8 cellular contexts compared by ENCODE assay signal in the genomic region with DNA sequence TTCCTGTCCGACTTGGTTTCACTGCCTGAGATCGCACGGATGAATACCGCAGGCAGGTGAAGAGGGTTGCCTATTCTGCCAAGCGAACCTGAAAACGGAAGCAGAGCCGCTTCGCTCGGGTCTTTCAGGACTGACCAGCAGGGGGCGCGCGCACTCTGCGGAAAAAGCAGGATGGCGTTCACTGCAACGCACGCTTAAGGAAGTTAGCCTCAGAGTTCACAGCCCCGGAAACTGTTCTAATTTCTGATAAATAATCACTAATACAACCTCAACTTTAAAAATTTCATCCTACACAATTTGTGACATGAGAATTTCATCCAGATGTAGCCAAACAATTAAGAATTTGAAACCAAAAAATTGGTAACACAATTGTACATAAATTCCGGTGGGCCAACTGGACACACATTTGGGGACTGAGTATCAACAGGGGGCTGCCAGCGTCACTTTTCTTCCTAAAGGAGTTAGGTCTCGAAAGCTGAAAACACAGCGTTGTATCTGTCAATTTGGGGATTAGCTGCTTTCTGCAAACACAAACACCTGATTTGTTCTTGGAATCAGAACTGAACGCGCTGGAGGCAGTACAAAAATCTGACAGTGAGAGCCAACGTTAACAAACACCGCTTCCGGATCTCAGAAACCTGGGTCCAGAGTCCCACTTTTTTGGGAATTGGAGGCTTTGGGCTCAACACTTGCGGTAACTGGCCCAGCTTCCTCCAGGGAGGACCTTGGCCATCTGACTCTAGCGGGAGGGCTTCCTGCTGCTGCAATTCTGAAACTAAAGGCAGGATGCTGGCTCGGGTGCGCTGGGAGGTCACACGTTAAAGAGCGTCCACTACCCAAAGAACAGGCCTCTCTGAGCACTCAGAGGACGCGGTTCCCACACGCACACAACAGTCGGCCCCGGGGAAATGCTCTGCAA. TPM values are rescaled to one million over a fixed set of nuclear protein-coding genes. Genes with fewer than 3 reads are reported as not detected.
A peak's percentile ranks its signal among the peaks of the same experiment; 100 is the strongest.
DNase-seq lines count a peak whose midpoint lies in the region; ATAC-seq and TF ChIP-seq lines count a peak whose summit lies in the region.

No MANE protein-coding gene starts in this region.

- no peaks in the 10 kb centered on the region for H3K27me3 ChIP-seq in Loucy (ENCODE audit: insufficient read depth, low read length, poor library complexity, severe bottlenecking)
- H3K27me3 ChIP-seq in transverse colon = no peaks in the 10 kb centered on the region

- H3K9ac ChIP-seq in Loucy (ENCODE audit: low read depth, low read length, poor library complexity, severe bottlenecking) = no peak overlapping the region

- H3K4me2 ChIP-seq in Loucy (ENCODE audit: low read depth, low read length, poor library complexity, severe bottlenecking) = peak overlapping the region; percentile 79

- H3K27ac Mint-ChIP-seq in activated naive CD4-positive, alpha-beta T cell treated with anti-CD3 and anti-CD28 coated beads, Interleukin-2, amount 10 ng/mL, durations not matched to agents 7 days and 5 days = peak overlapping the region; percentile 49
- peak overlapping the region; percentile 62 for H3K27ac Mint-ChIP-seq in glutamatergic neuron (ENCODE audit: unreplicated experiment)

- H3K9me3 Mint-ChIP-seq in activated naive CD4-positive, alpha-beta T cell treated with anti-CD3 and anti-CD28 coated beads, Interleukin-2, amount 10 ng/mL, durations not matched to agents 7 days and 5 days = no peaks in the 10 kb centered on the region
- H3K9me3 Mint-ChIP-seq in glutamatergic neuron (ENCODE audit: unreplicated experiment) = peaks cover 10% of the 10 kb centered on the region

- CTCF ChIA-PET in activated naive CD4-positive, alpha-beta T cell treated with anti-CD3 and anti-CD28 coated beads, Interleukin-2, amount 10 ng/mL, durations not matched to agents 7 days and 5 days (lab: Charles Lee) = interaction anchor here (0.8 to 6.0 kb wide), 14 partner anchors 10 to 413 kb away, joined by 3 to 52 read pairs (median 5); partner anchors contain the start of gene FAM50B

- no peaks in the 10 kb centered on the region for H3K79me2 ChIP-seq in Loucy (ENCODE audit: insufficient read depth, low read length)

- H3K4me1 Mint-ChIP-seq in activated naive CD4-positive, alpha-beta T cell treated with anti-CD3 and anti-CD28 coated beads, Interleukin-2, amount 10 ng/mL, durations not matched to agents 7 days and 5 days = peaks cover 13% of the 10 kb centered on the region
- peaks cover 24% of the 10 kb centered on the region for H3K4me1 Mint-ChIP-seq in glutamatergic neuron (ENCODE audit: low read depth, unreplicated experiment)

- no peaks in the 10 kb centered on the region for H3K9me3 ChIP-seq in Loucy (ENCODE audit: insufficient read depth, low read depth, low read length)
- no peaks in the 10 kb centered on the region for H3K9me3 ChIP-seq in transverse colon

- H3K4me1 ChIP-seq in Loucy (ENCODE audit: insufficient read depth, low read length, poor library complexity, severe bottlenecking) (peaks cover 38% of the 10 kb centered on the region), transverse colon (peaks cover 16 to 49% (median 37%) of the 10 kb centered on the region in 4 donors)

- H3K27me3 Mint-ChIP-seq in activated naive CD4-positive, alpha-beta T cell treated with anti-CD3 and anti-CD28 coated beads, Interleukin-2, amount 10 ng/mL, durations not matched to agents 7 days and 5 days = peaks cover 53% of the 10 kb centered on the region
- H3K27me3 Mint-ChIP-seq in glutamatergic neuron (ENCODE audit: unreplicated experiment) = peaks cover 5% of the 10 kb centered on the region

- H3K36me3 ChIP-seq in Loucy (ENCODE audit: insufficient read depth, low read length) = no peaks in the 10 kb centered on the region
- H3K36me3 ChIP-seq in transverse colon = no peaks in the 10 kb centered on the region

- H2AFZ ChIP-seq in Loucy (ENCODE audit: low read length) = peak overlapping the region; percentile 98

- intact Hi-C loops in transverse colon (cut with DNase I; ENCODE audit: low total_unique reads) = no loop called here

- H3F3A ChIP-seq in Loucy (ENCODE audit: low read depth) = no peaks in the 10 kb centered on the region

- no peak for TF ChIP-seq POLR2A in transverse colon (IDR thresholded peaks at IDR 0.05)

- peak; percentile 92 for TF ChIP-seq CTCF in Loucy (conservative IDR thresholded peaks at IDR 0.05; ENCODE audit: low read length)
- TF ChIP-seq CTCF in glutamatergic neuron (IDR thresholded peaks at IDR 0.05; ENCODE audit: partially characterized antibody, unreplicated experiment) = peak; percentile 98
- TF ChIP-seq CTCF in transverse colon (IDR thresholded peaks at IDR 0.05) = peak; percentile 94 to 96 (median 95)

- no peaks in the 10 kb centered on the region for H3K36me3 Mint-ChIP-seq in activated naive CD4-positive, alpha-beta T cell treated with anti-CD3 and anti-CD28 coated beads, Interleukin-2, amount 10 ng/mL, durations not matched to agents 7 days and 5 days
- H3K36me3 Mint-ChIP-seq in glutamatergic neuron (ENCODE audit: unreplicated experiment) = no peaks in the 10 kb centered on the region

- ATAC-seq in GM21619 (IDR thresholded peaks at IDR 0.05; ENCODE audit: unreplicated experiment) (peak; percentile 53), SK-N-SH treated with all-trans-retinoic acid at 6 μM for 48 hours (peak; percentile 71)

- H3K27ac ChIP-seq in transverse colon = peak overlapping the region; percentile 62 to 84 (median 74)

- no peaks in the 10 kb centered on the region for H4K20me1 ChIP-seq in Loucy (ENCODE audit: insufficient read depth, low read length, poor library complexity, severe bottlenecking)

- in situ Hi-C loops in transverse colon (cut with MboI; ENCODE audit: low pct_ligation_motif_present in 1 of 4, low pct_unique_long_range_greater_than_20kb in 1 of 4, low sequenced_read_pairs in 3 of 4) = loop anchor here (5.0 to 25.0 kb wide), 7 partner anchors 242 to 630 kb away; partner anchors contain the start of genes BPHL (in 2 of the 4), ECI2 (in 1 of the 4) and SLC22A23 (in 1 of the 4)

- peak; percentile 31 for DNase-seq in DMS153 treated with DMSO at 0.1 percent for 48 hours (lab: John Stamatoyannopoulos, UW; ENCODE audit: unreplicated experiment)
- DNase-seq in activated naive CD4-positive, alpha-beta T cell treated with anti-CD3 and anti-CD28 coated beads, Interleukin-2, amount 10 ng/mL, durations not matched to agents 7 days and 5 days = peak; percentile 89
- DNase-seq in glutamatergic neuron = peak; percentile 92
- peak; percentile 67 for DNase-seq in pons (ENCODE audit: low spot score)
- DNase-seq in transverse colon = peak; percentile 91

- no peak overlapping the region for H3K4me3 Mint-ChIP-seq in activated naive CD4-positive, alpha-beta T cell treated with anti-CD3 and anti-CD28 coated beads, Interleukin-2, amount 10 ng/mL, durations not matched to agents 7 days and 5 days
- H3K4me3 Mint-ChIP-seq in glutamatergic neuron (ENCODE audit: unreplicated experiment) = no peak overlapping the region

- TF ChIP-seq EP300 in transverse colon (IDR thresholded peaks at IDR 0.05; ENCODE audit: low read depth) = no peak

- H3K4me3 ChIP-seq in Loucy (ENCODE audit: low read length, poor library complexity, severe bottlenecking) = peak overlapping the region; percentile 54
- H3K4me3 ChIP-seq in transverse colon = peak overlapping the region in 1 of 4 donors; percentile 20

- 18 to 25% methylated on average over 9 to 37 of the region's 37 CpGs for WGBS in transverse colon (ENCODE audit: low coverage in 1 of 2), 2 donors

- no peaks in the 10 kb centered on the region for H3K9me2 ChIP-seq in Loucy (replicated peaks; ENCODE audit: low read depth, low read length)

TF ChIP-seq in SK-N-SH treated with all-trans-retinoic acid at 6 μM for 48 hours, 23 proteins besides CTCF, POLR2A, EP300 and RAD21:
- TF ChIP-seq ZNF8 (CRISPR knock-in tag; IDR thresholded peaks at IDR 0.05) (0 out of 2 replicates have a peak, but pooled peaks have one; percentile 20), POU6F1 (CRISPR knock-in tag; IDR thresholded peaks at IDR 0.05; ENCODE audit: borderline replicate concordance, low read depth) (no peak)

RNA-seq across cellular contexts. Expression of gene PXDC1, which starts 8.8 kb away (rescaled TPM):
- total RNA-seq in glutamatergic neuron (ENCODE audit: unreplicated experiment) (7.5 TPM), transverse colon (10 to 100 TPM; 14.6 to 85.4 (median 44.3) TPM)

Comparison
In these comparisons a context has a peak if more than half of its experiments do, and no peak if none do; other contexts are left out.
1. DNase-seq: peak in every context shown above with its lines; median percentile 92 in glutamatergic neuron; 91 in transverse colon; 89 in activated naive CD4-positive, alpha-beta T cell treated with anti-CD3 and anti-CD28 coated beads, Interleukin-2, amount 10 ng/mL, durations not matched to agents 7 days and 5 days; 67 in pons; 31 in DMS153 treated with DMSO at 0.1 percent for 48 hours.